Comparison of ENCODE assay signal across 1 cellular context in the genomic region with DNA sequence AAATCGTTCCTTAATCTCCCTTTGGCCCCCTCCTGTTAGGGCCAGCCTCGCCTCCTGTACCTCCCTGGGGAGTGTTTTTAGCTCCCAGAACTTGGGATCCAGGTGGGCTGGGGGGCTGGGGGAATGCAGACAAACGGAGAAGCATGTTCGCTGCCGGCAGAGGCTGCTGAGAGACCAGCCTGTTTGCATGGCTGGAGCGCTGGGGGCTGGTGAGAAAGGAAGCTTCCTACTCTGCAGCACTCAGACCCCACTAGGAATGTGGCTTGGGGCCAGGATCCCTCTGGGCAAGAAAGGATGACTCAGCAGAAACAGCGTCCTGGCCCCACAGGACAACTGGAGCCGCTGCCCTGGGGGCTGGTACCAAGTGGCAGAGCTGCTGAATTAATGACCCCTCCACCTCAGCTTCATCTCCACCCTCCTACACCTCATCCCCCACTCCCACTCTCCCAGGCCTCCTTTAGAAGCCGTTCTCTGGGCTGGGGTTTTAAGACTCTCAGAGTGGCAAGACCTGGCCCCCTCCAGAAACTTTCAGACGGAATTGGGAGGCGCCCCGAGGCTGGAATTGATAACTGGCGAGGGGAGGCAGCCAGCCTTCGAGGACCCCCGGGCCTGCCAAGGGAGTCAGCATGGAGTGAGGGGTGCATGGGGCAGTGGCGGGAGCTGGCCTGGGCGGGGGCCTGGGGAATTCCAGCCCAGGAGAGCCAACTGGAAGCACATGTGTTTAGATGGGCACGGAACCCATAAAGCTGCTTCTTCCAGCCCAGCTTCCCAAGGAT.
A peak's percentile ranks its signal among the peaks of the same experiment; 100 is the strongest.
TF ChIP-seq lines count a peak whose summit lies in the region.

No MANE protein-coding gene starts in this region.

TF ChIP-seq in GM23338, 12 proteins besides CTCF, POLR2A, EP300 and RAD21:
- TF ChIP-seq, protein P1, sequence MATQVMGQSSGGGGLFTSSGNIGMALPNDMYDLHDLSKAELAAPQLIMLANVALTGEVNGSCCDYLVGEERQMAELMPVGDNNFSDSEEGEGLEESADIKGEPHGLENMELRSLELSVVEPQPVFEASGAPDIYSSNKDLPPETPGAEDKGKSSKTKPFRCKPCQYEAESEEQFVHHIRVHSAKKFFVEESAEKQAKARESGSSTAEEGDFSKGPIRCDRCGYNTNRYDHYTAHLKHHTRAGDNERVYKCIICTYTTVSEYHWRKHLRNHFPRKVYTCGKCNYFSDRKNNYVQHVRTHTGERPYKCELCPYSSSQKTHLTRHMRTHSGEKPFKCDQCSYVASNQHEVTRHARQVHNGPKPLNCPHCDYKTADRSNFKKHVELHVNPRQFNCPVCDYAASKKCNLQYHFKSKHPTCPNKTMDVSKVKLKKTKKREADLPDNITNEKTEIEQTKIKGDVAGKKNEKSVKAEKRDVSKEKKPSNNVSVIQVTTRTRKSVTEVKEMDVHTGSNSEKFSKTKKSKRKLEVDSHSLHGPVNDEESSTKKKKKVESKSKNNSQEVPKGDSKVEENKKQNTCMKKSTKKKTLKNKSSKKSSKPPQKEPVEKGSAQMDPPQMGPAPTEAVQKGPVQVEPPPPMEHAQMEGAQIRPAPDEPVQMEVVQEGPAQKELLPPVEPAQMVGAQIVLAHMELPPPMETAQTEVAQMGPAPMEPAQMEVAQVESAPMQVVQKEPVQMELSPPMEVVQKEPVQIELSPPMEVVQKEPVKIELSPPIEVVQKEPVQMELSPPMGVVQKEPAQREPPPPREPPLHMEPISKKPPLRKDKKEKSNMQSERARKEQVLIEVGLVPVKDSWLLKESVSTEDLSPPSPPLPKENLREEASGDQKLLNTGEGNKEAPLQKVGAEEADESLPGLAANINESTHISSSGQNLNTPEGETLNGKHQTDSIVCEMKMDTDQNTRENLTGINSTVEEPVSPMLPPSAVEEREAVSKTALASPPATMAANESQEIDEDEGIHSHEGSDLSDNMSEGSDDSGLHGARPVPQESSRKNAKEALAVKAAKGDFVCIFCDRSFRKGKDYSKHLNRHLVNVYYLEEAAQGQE (IDR thresholded peaks at IDR 0.05; ENCODE audit: unreplicated experiment) = no peak
- TF ChIP-seq, protein P2, sequence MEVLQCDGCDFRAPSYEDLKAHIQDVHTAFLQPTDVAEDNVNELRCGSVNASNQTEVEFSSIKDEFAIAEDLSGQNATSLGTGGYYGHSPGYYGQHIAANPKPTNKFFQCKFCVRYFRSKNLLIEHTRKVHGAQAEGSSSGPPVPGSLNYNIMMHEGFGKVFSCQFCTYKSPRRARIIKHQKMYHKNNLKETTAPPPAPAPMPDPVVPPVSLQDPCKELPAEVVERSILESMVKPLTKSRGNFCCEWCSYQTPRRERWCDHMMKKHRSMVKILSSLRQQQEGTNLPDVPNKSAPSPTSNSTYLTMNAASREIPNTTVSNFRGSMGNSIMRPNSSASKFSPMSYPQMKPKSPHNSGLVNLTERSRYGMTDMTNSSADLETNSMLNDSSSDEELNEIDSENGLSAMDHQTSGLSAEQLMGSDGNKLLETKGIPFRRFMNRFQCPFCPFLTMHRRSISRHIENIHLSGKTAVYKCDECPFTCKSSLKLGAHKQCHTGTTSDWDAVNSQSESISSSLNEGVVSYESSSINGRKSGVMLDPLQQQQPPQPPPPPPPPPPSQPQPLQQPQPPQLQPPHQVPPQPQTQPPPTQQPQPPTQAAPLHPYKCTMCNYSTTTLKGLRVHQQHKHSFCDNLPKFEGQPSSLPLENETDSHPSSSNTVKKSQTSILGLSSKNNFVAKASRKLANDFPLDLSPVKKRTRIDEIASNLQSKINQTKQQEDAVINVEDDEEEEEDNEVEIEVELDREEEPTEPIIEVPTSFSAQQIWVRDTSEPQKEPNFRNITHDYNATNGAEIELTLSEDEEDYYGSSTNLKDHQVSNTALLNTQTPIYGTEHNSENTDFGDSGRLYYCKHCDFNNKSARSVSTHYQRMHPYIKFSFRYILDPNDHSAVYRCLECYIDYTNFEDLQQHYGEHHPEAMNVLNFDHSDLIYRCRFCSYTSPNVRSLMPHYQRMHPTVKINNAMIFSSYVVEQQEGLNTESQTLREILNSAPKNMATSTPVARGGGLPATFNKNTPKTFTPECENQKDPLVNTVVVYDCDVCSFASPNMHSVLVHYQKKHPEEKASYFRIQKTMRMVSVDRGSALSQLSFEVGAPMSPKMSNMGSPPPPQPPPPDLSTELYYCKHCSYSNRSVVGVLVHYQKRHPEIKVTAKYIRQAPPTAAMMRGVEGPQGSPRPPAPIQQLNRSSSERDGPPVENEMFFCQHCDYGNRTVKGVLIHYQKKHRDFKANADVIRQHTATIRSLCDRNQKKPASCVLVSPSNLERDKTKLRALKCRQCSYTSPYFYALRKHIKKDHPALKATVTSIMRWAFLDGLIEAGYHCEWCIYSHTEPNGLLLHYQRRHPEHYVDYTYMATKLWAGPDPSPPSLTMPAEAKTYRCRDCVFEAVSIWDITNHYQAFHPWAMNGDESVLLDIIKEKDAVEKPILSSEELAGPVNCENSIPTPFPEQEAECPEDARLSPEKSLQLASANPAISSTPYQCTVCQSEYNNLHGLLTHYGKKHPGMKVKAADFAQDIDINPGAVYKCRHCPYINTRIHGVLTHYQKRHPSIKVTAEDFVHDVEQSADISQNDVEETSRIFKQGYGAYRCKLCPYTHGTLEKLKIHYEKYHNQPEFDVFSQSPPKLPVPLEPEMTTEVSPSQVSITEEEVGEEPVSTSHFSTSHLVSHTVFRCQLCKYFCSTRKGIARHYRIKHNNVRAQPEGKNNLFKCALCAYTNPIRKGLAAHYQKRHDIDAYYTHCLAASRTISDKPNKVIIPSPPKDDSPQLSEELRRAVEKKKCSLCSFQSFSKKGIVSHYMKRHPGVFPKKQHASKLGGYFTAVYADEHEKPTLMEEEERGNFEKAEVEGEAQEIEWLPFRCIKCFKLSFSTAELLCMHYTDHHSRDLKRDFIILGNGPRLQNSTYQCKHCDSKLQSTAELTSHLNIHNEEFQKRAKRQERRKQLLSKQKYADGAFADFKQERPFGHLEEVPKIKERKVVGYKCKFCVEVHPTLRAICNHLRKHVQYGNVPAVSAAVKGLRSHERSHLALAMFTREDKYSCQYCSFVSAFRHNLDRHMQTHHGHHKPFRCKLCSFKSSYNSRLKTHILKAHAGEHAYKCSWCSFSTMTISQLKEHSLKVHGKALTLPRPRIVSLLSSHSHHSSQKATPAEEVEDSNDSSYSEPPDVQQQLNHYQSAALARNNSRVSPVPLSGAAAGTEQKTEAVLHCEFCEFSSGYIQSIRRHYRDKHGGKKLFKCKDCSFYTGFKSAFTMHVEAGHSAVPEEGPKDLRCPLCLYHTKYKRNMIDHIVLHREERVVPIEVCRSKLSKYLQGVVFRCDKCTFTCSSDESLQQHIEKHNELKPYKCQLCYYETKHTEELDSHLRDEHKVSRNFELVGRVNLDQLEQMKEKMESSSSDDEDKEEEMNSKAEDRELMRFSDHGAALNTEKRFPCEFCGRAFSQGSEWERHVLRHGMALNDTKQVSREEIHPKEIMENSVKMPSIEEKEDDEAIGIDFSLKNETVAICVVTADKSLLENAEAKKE (CRISPR knock-in tag; IDR thresholded peaks at IDR 0.05) = 0 out of 2 replicates have a peak, but pooled peaks have one; percentile 24
- TF ChIP-seq, protein P3, sequence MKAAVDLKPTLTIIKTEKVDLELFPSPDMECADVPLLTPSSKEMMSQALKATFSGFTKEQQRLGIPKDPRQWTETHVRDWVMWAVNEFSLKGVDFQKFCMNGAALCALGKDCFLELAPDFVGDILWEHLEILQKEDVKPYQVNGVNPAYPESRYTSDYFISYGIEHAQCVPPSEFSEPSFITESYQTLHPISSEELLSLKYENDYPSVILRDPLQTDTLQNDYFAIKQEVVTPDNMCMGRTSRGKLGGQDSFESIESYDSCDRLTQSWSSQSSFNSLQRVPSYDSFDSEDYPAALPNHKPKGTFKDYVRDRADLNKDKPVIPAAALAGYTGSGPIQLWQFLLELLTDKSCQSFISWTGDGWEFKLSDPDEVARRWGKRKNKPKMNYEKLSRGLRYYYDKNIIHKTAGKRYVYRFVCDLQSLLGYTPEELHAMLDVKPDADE (IDR thresholded peaks at IDR 0.05) = no peak
- TF ChIP-seq ZNF114 (CRISPR knock-in tag; IDR thresholded peaks at IDR 0.05) = no peak
